In genomic region chr5:24646915-24647314, GRCh38 we compare ENCODE assay signal across 15 cellular contexts. TPM values are rescaled to one million over a fixed set of nuclear protein-coding genes. Genes with fewer than 3 reads are reported as not detected.
A peak's percentile ranks its signal among the peaks of the same experiment; 100 is the strongest.
DNase-seq lines count a peak whose midpoint lies in the region; TF ChIP-seq lines count a peak whose summit lies in the region.
"Had no signal": no experiment of that assay in that cellular context is flagged by ENCODE, and none has a peak within 500 bp of the region (broad histone marks: within the 10 kb centered on the region; RNA-seq: fewer than 3 reads in every experiment).

No MANE protein-coding gene starts in this region.

- no peak for TF ChIP-seq POLR2A in esophagus muscularis mucosa (IDR thresholded peaks at IDR 0.05; ENCODE audit: low read depth)

- DNase-seq in NCI-H748 (lab: John Stamatoyannopoulos, UW; ENCODE audit: unreplicated experiment) = peak; percentile 67
- no peak for DNase-seq in NCI-H748 treated with DMSO at 0.1 percent for 48 hours (lab: John Stamatoyannopoulos, UW)
- DNase-seq in DMS53 (lab: John Stamatoyannopoulos, UW) = peak; percentile 79
- peak; percentile 0 for DNase-seq in HuH-7 (ENCODE audit: low spot score)
- no peak for DNase-seq in SW480 (ENCODE audit: low spot score)
- DNase-seq in CD14-positive monocyte (ENCODE audit: low spot score) = no peak
- DNase-seq in esophagus muscularis mucosa (ENCODE audit: extremely low spot score) = no peak
- DNase-seq: 8988T; Calu3; CD8-positive, alpha-beta T cell; HFFc6 had no signal

- no peak overlapping the region for H3K27ac Mint-ChIP-seq in CD14-positive monocyte
- H3K27ac Mint-ChIP-seq: CD8-positive, alpha-beta T cell; GM23338; HFFc6 had no signal

- no peak overlapping the region for H3K9ac ChIP-seq in endocrine pancreas (ENCODE audit: control insufficient read depth, insufficient read depth, low read length)
- H3K9ac ChIP-seq: BLaER1 had no signal

- no peak overlapping the region for H3K4me3 Mint-ChIP-seq in CD14-positive monocyte
- H3K4me3 Mint-ChIP-seq: CD8-positive, alpha-beta T cell; GM23338; HFFc6 had no signal

- no peak for TF ChIP-seq EP300 in esophagus muscularis mucosa (IDR thresholded peaks at IDR 0.05)

- H3K27me3 ChIP-seq in endocrine pancreas (ENCODE audit: control insufficient read depth, insufficient read depth, low read length) = no peaks in the 10 kb centered on the region
- peaks cover 0 to 14% (median 3%) of the 10 kb centered on the region in 4 donors for H3K27me3 ChIP-seq in esophagus muscularis mucosa
- H3K27me3 ChIP-seq: BLaER1 had no signal

- H3K9me3 Mint-ChIP-seq in CD14-positive monocyte = peaks cover 0 to 3% (median 0%) of the 10 kb centered on the region in 7 donors
- H3K9me3 Mint-ChIP-seq: GM23338 had no signal

- no peaks in the 10 kb centered on the region for H3K36me3 ChIP-seq in endocrine pancreas (ENCODE audit: control insufficient read depth, insufficient read depth, low read length)
- H3K36me3 ChIP-seq in esophagus muscularis mucosa = no peaks in the 10 kb centered on the region
- H3K36me3 ChIP-seq: BLaER1 had no signal

- WGBS in esophagus muscularis mucosa = 90% methylated on average over 1 of the region's 1 CpG

- peak overlapping the region; percentile 45 for H3K4me3 ChIP-seq in endocrine pancreas (ENCODE audit: control insufficient read depth, insufficient read depth, low read length)
- H3K4me3 ChIP-seq in esophagus muscularis mucosa = no peak overlapping the region
- H3K4me3 ChIP-seq: BLaER1, GM23338 had no signal

- intact Hi-C loops in CD14-positive monocyte (cut with micrococcal nuclease) = no loop called here
- intact Hi-C loops in esophagus muscularis mucosa (cut with DNase I) = no loop called here

- TF ChIP-seq CTCF in CD14-positive monocyte (IDR thresholded peaks at IDR 0.05) (no peak), esophagus muscularis mucosa (IDR thresholded peaks at IDR 0.05) (no peak)

- H3K36me3 Mint-ChIP-seq in CD14-positive monocyte = no peaks in the 10 kb centered on the region
- H3K36me3 Mint-ChIP-seq: CD8-positive, alpha-beta T cell had no signal

- H3K27me3 Mint-ChIP-seq in CD14-positive monocyte (ENCODE audit: low read depth in 3 of 3) = peaks cover 6 to 17% (median 7%) of the 10 kb centered on the region in 3 donors

- H3K9me3 ChIP-seq in endocrine pancreas (ENCODE audit: control insufficient read depth, low read length) = no peaks in the 10 kb centered on the region
- no peaks in the 10 kb centered on the region for H3K9me3 ChIP-seq in esophagus muscularis mucosa
- H3K9me3 ChIP-seq: BLaER1 had no signal

- H3K27ac ChIP-seq in esophagus muscularis mucosa (replicated peaks in 1 of 4) = no peak overlapping the region
- H3K27ac ChIP-seq: BLaER1 had no signal

- no peaks in the 10 kb centered on the region for H3K4me1 Mint-ChIP-seq in CD14-positive monocyte

- peaks cover 30% of the 10 kb centered on the region for H3K4me1 ChIP-seq in endocrine pancreas (ENCODE audit: control insufficient read depth, insufficient read depth, low read length)
- H3K4me1 ChIP-seq in esophagus muscularis mucosa = peaks cover 0 to 8% (median 0%) of the 10 kb centered on the region in 4 donors
- H3K4me1 ChIP-seq: BLaER1 had no signal

RNA-seq across cellular contexts. Expression of gene CDH10, which starts 2.1 kb away (rescaled TPM):
- not detected for polyA plus RNA-seq in CD14-positive monocyte
- total RNA-seq in esophagus muscularis mucosa = under 1 TPM in 1 of 4 donors, not detected in 3; 0.23 TPM
- total RNA-seq: Calu3; CD8-positive, alpha-beta T cell; GM23338 had no signal
- polyA plus RNA-seq: AG04450, GM23338 had no signal

Comparison
In these comparisons a context has a peak if more than half of its experiments do, and no peak if none do; other contexts are left out.
1. DNase-seq: peak in NCI-H748 (single experiment), DMS53 (single experiment) and HuH-7 (single experiment); none in NCI-H748 treated with DMSO at 0.1 percent for 48 hours (single experiment), SW480 (single experiment), CD14-positive monocyte (single experiment) and esophagus muscularis mucosa (single experiment).